20 cellular contexts compared by ENCODE assay signal in genomic region chr17:50618300-50618699, GRCh38. TPM values are rescaled to one million over a fixed set of nuclear protein-coding genes. Genes with fewer than 3 reads are reported as not detected.
DNase-seq lines count a peak whose midpoint lies in the region; ATAC-seq, FAIRE-seq and TF ChIP-seq lines count a peak whose summit lies in the region.
"Had no signal": no experiment of that assay in that cellular context is flagged by ENCODE, and none has a peak within 500 bp of the region (broad histone marks: within the 10 kb centered on the region; RNA-seq: fewer than 3 reads in every experiment).

No MANE protein-coding gene starts in this region.

- H2BK15ac ChIP-seq in H1 (ENCODE audit: low read length): no peak overlapping the region

- no peak for TF ChIP-seq EP300 in H1 (IDR thresholded peaks at IDR 0.05; ENCODE audit: borderline replicate concordance in 1 of 2, low read depth in 2 of 2, low read length in 2 of 2)

- 89% methylated on average over 4 of the region's 4 CpGs; no CpG with 5 or more reads in 1 of the 2 experiments for WGBS in H1 (ENCODE audit: extremely low coverage in 1 of 2, insufficient coverage in 1 of 2, insufficient read length in 1 of 2, insufficient replicate concordance in 2 of 2, low coverage in 1 of 2, low lambda C conversion rate in 2 of 2, missing lambda C conversion rate in 1 of 2), 2 experiments

- no peak overlapping the region for H3K56ac ChIP-seq in H1 (replicated peaks; ENCODE audit: insufficient read length, low read depth, low read length)

- no peaks in the 10 kb centered on the region for H3K36me3 ChIP-seq in H1 (ENCODE audit: control insufficient read depth in 2 of 4, insufficient read depth in 4 of 4, low read length in 3 of 4)
- no peaks in the 10 kb centered on the region for H3K36me3 ChIP-seq in osteoblast (ENCODE audit: insufficient read depth, low read length)
- H3K36me3 ChIP-seq: neural progenitor cell had no signal

- H4K8ac ChIP-seq in H1 (ENCODE audit: extremely low read depth, insufficient read depth, low read length): no peak overlapping the region

- no peak overlapping the region for H3K18ac ChIP-seq in H1 (ENCODE audit: extremely low read depth, low read length)

- ATAC-seq in GM18867 (IDR thresholded peaks at IDR 0.05; ENCODE audit: unreplicated experiment): no peak
- ATAC-seq in GM18519 (IDR thresholded peaks at IDR 0.05; ENCODE audit: low FRiP score, unreplicated experiment): no peak
- ATAC-seq: activated CD8-positive, alpha-beta T cell treated with anti-CD3 and anti-CD28 coated beads, Interleukin-2, amount 10 ng/mL, durations not matched to agents 7 days and 5 days; activated T-cell treated with anti-CD3 and anti-CD28 coated beads, Interleukin-2, amount 50 U/mL, for 4 hours had no signal

- H3K9me3 ChIP-seq in H1 (ENCODE audit: insufficient read depth in 2 of 2, low read depth in 1 of 2, low read length in 1 of 2): no peaks in the 10 kb centered on the region
- no peaks in the 10 kb centered on the region for H3K9me3 ChIP-seq in osteoblast (ENCODE audit: low read depth, low read length)

- 0 out of 2 replicates have a peak overlapping the region, but pooled peaks have one; percentile 66 for H2BK5ac ChIP-seq in H1 (ENCODE audit: low read depth, low read length)

- DNase-seq in EL (peak; percentile 53), RPMI7951 (ENCODE audit: low read depth) (peak; percentile 38), H1 (ENCODE audit: low read depth in 1 of 2, low spot score in 2 of 2) (no peak), osteoblast (ENCODE audit: insufficient read length, low spot score, missing footprints) (peak; percentile 93), amygdala (lab: John Stamatoyannopoulos, UW) (no peak), GM19238 (ENCODE audit: insufficient read length, low spot score) (no peak)
- DNase-seq: activated CD8-positive, alpha-beta T cell treated with anti-CD3 and anti-CD28 coated beads, Interleukin-2, amount 10 ng/mL, durations not matched to agents 7 days and 5 days; activated T-cell treated with anti-CD3 and anti-CD28 coated beads, Interleukin-2, amount 50 U/mL, for 4 hours; DMS79 treated with DMSO at 0.1 percent for 48 hours; NCI-H1417; NCI-H2171; NCI-H774; OCI-M1; stimulated activated CD4-positive, alpha-beta T cell treated with anti-CD3 and anti-CD28 coated beads, Interleukin-12 subunit alpha, Interleukin-12 subunit beta, amount 100 ng/mL, for 4 hours had no signal

- no peak overlapping the region for H3K23ac ChIP-seq in H1 (ENCODE audit: insufficient read length)

- TF ChIP-seq CTCF in H1 (IDR thresholded peaks at IDR 0.05; ENCODE audit: control extremely low read depth in 1 of 3, insufficient read depth in 1 of 3, low read depth in 1 of 3, low read length in 3 of 3) (no peak), osteoblast (IDR thresholded peaks at IDR 0.05; ENCODE audit: extremely low read depth, low read depth, low read length) (no peak)

- H3K79me2 ChIP-seq in H1 (ENCODE audit: control insufficient read depth in 1 of 2, insufficient read depth in 2 of 2, low read length in 2 of 2): no peaks in the 10 kb centered on the region
- no peaks in the 10 kb centered on the region for H3K79me2 ChIP-seq in osteoblast (ENCODE audit: insufficient read depth, low read length)

- H3K14ac ChIP-seq in H1 (ENCODE audit: insufficient read length): no peak overlapping the region

- peaks cover 0 to 17% (median 8%) of the 10 kb centered on the region in 4 experiments; a peak in 6 of 7 replicates for H3K4me1 ChIP-seq in H1 (replicated peaks in 1 of 4; ENCODE audit: control insufficient read depth in 3 of 4, insufficient read depth in 4 of 4, low read length in 3 of 4)
- H3K4me1 ChIP-seq in osteoblast (ENCODE audit: insufficient read depth, low read length): no peaks in the 10 kb centered on the region

- no peak overlapping the region for H3K9ac ChIP-seq in H1 (replicated peaks in 1 of 4; ENCODE audit: extremely low read depth in 1 of 4, low read depth in 3 of 4, low read length in 3 of 4)
- H3K9ac ChIP-seq: neural progenitor cell had no signal

- H4K91ac ChIP-seq in H1 (replicated peaks; ENCODE audit: insufficient read length, low read length): no peak overlapping the region

- no peak overlapping the region for H4K5ac ChIP-seq in H1 (ENCODE audit: insufficient read length, low read depth, low read length)

- H2AK5ac ChIP-seq in H1 (ENCODE audit: low read depth, low read length): no peak overlapping the region

- FAIRE-seq in H1 (lab: Jason Lieb, UNC): no peak
- FAIRE-seq: frontal cortex had no signal

- no peak for TF ChIP-seq RAD21 in H1 (IDR thresholded peaks at IDR 0.05 in 1 of 2, conservative IDR thresholded peaks at IDR 0.05 in 1 of 2; ENCODE audit: low read depth in 2 of 2, low read length in 2 of 2)

- POLR2A ChIA-PET in H1 (lab: Charles Lee; ENCODE audit: partially characterized antibody): interaction anchor here (0.9 to 1.4 kb wide), 3 partner anchors 14 to 142 kb away, joined by 3 to 5 read pairs (median 3); no protein-coding TSS in a partner anchor

- H3K79me1 ChIP-seq in H1 (ENCODE audit: low read depth, low read length): no peaks in the 10 kb centered on the region

- H3K27me3 ChIP-seq in H1 (replicated peaks in 1 of 4; ENCODE audit: control insufficient read depth in 3 of 4, extremely low read depth in 1 of 4, insufficient read depth in 3 of 4, low read length in 3 of 4) (peaks cover 0 to 2% (median 0%) of the 10 kb centered on the region in 4 experiments; a peak in 2 of 7 replicates), osteoblast (ENCODE audit: insufficient read depth, low read length) (no peaks in the 10 kb centered on the region)
- H3K27me3 ChIP-seq: neural progenitor cell had no signal

- no peak overlapping the region for H3K4me3 ChIP-seq in H1 (ENCODE audit: extremely low read depth in 1 of 4, insufficient read depth in 2 of 4, low read depth in 3 of 4, low read length in 4 of 4)
- H3K4me3 ChIP-seq in osteoblast (ENCODE audit: insufficient read depth, low read length): no peak overlapping the region
- H3K4me3 ChIP-seq: coronary artery, neural progenitor cell had no signal

- H3K27ac ChIP-seq in H1 (ENCODE audit: low read depth, low read length) (no peak overlapping the region), osteoblast (ENCODE audit: low read depth, low read length) (no peak overlapping the region)
- H3K27ac ChIP-seq: coronary artery, neural progenitor cell had no signal

- no peak overlapping the region for H2AFZ ChIP-seq in H1 (ENCODE audit: low read length)
- H2AFZ ChIP-seq in osteoblast (ENCODE audit: low read length): no peak overlapping the region
- H2AFZ ChIP-seq: neural progenitor cell had no signal

- no peak overlapping the region for H2BK12ac ChIP-seq in H1 (ENCODE audit: low read depth, low read length)

- no peak for TF ChIP-seq POLR2A in H1 (IDR thresholded peaks at IDR 0.05; ENCODE audit: control extremely low read depth in 1 of 2, low read depth in 2 of 2, low read length in 2 of 2)

- H2BK20ac ChIP-seq in H1 (ENCODE audit: low read length): no peak overlapping the region

- no peaks in the 10 kb centered on the region for H3K23me2 ChIP-seq in H1 (ENCODE audit: low read depth, low read length)

- H3K4me2 ChIP-seq in H1 (ENCODE audit: insufficient read depth in 1 of 2, low read depth in 2 of 2, low read length in 2 of 2): no peak overlapping the region
- no peak overlapping the region for H3K4me2 ChIP-seq in osteoblast (ENCODE audit: insufficient read depth, low read length)
- H3K4me2 ChIP-seq: neural progenitor cell had no signal

- H2BK120ac ChIP-seq in H1 (replicated peaks; ENCODE audit: low read depth, low read length): no peak overlapping the region

- no peaks in the 10 kb centered on the region for H4K20me1 ChIP-seq in H1 (replicated peaks in 1 of 2; ENCODE audit: control insufficient read depth in 1 of 2, insufficient read depth in 2 of 2, low read length in 2 of 2)
- H4K20me1 ChIP-seq in osteoblast (ENCODE audit: insufficient read depth, low read length): no peaks in the 10 kb centered on the region

- CTCF ChIA-PET in H1 (lab: Charles Lee; ENCODE audit: partially characterized antibody): interaction anchor here (1.1 to 19.7 kb wide), 12 partner anchors 10 to 139 kb away, joined by 3 to 404 read pairs (median 7); partner anchors contain the start of genes ABCC3, EPN3 and SPATA20

- no peak overlapping the region for H3K4ac ChIP-seq in H1 (replicated peaks; ENCODE audit: insufficient read length, low read depth, low read length)

RNA-seq across cellular contexts. Expression of gene ABCC3, which starts 16.4 kb away (rescaled TPM):
- total RNA-seq in RPMI7951 (2014; rRNA removed; shearing (Covaris generic)): 23.1 and 28.4 TPM in 2 replicates
- total RNA-seq in H1 (2021; fragmentation: NEBNext Ultra II Directional; extraction: Animal tissue kit (Norgen Biotek cat#: 25700)): 0.37 and 0.71 TPM in 2 replicates
- 0.22 and 0.35 TPM in 2 replicates for polyA plus RNA-seq in H1 (2011; rRNA removed)
- 0.40 TPM for polyA plus RNA-seq in H1 (2011; cell fraction: cytosol; rRNA removed)
- 2.4 TPM for polyA plus RNA-seq in H1 (2011; cell fraction: nucleus; rRNA removed)
- polyA plus RNA-seq in H1 (2012, experiment 1 of 2): 0.54 to 0.84 TPM (median 0.60 TPM) in 4 replicates
- 0.17 TPM for polyA plus RNA-seq in H1 (2012, experiment 2 of 2)
- polyA plus RNA-seq in H1 (2013, experiment 1 of 2): 0.20 TPM
- 0.37 TPM for polyA plus RNA-seq in H1 (2013, experiment 2 of 2)
- 0.35 and 1.1 TPM in 2 replicates for polyA minus RNA-seq in H1 (2011; rRNA and poly(A)+ RNA removed)
- 1.5 TPM for polyA minus RNA-seq in H1 (2011; cell fraction: cytosol; rRNA and poly(A)+ RNA removed)
- 0.40 TPM for polyA minus RNA-seq in H1 (2011; cell fraction: nucleus; rRNA and poly(A)+ RNA removed)
- total RNA-seq in osteoblast: 12.4 and 28.6 TPM in 2 replicates
- total RNA-seq: activated CD8-positive, alpha-beta T cell treated with anti-CD3 and anti-CD28 coated beads, Interleukin-2, amount 10 ng/mL, durations not matched to agents 7 days and 5 days; frontal cortex; SK-MEL-5 had no signal

RNA-seq across cellular contexts. Expression of gene CACNA1G, which starts 57.8 kb away (rescaled TPM):
- under 0.01 and 0.12 TPM in 2 replicates for total RNA-seq in RPMI7951 (2014; rRNA removed; shearing (Covaris generic))
- total RNA-seq in H1 (2021; fragmentation: NEBNext Ultra II Directional; extraction: Animal tissue kit (Norgen Biotek cat#: 25700)): 4.8 and 4.9 TPM in 2 replicates
- polyA plus RNA-seq in H1 (2011; rRNA removed): 2.9 and 4.8 TPM in 2 replicates
- 3.4 TPM for polyA plus RNA-seq in H1 (2011; cell fraction: cytosol; rRNA removed)
- polyA plus RNA-seq in H1 (2011; cell fraction: nucleus; rRNA removed): 10.8 TPM
- 4.0 to 4.7 TPM (median 4.5 TPM) in 4 replicates for polyA plus RNA-seq in H1 (2012, experiment 1 of 2)
- polyA plus RNA-seq in H1 (2012, experiment 2 of 2): 4.1 TPM
- polyA plus RNA-seq in H1 (2013, experiment 1 of 2): 2.5 TPM
- polyA plus RNA-seq in H1 (2013, experiment 2 of 2): 2.6 TPM
- polyA minus RNA-seq in H1 (2011; rRNA and poly(A)+ RNA removed): 5.9 and 6.1 TPM in 2 replicates
- polyA minus RNA-seq in H1 (2011; cell fraction: cytosol; rRNA and poly(A)+ RNA removed): 3.8 TPM
- polyA minus RNA-seq in H1 (2011; cell fraction: nucleus; rRNA and poly(A)+ RNA removed): 7.7 TPM
- total RNA-seq in osteoblast: under 0.01 TPM in 2 replicates
- total RNA-seq: activated CD8-positive, alpha-beta T cell treated with anti-CD3 and anti-CD28 coated beads, Interleukin-2, amount 10 ng/mL, durations not matched to agents 7 days and 5 days; SK-MEL-5 had no signal

Comparison
In these comparisons a context has a peak if more than half of its experiments do, and no peak if none do; other contexts are left out.
1. DNase-seq: peak in EL (single experiment), RPMI7951 (single experiment) and osteoblast (single experiment); none in H1 (0 of 2), amygdala (0 of 56) and GM19238 (single experiment).